In the genomic region with DNA sequence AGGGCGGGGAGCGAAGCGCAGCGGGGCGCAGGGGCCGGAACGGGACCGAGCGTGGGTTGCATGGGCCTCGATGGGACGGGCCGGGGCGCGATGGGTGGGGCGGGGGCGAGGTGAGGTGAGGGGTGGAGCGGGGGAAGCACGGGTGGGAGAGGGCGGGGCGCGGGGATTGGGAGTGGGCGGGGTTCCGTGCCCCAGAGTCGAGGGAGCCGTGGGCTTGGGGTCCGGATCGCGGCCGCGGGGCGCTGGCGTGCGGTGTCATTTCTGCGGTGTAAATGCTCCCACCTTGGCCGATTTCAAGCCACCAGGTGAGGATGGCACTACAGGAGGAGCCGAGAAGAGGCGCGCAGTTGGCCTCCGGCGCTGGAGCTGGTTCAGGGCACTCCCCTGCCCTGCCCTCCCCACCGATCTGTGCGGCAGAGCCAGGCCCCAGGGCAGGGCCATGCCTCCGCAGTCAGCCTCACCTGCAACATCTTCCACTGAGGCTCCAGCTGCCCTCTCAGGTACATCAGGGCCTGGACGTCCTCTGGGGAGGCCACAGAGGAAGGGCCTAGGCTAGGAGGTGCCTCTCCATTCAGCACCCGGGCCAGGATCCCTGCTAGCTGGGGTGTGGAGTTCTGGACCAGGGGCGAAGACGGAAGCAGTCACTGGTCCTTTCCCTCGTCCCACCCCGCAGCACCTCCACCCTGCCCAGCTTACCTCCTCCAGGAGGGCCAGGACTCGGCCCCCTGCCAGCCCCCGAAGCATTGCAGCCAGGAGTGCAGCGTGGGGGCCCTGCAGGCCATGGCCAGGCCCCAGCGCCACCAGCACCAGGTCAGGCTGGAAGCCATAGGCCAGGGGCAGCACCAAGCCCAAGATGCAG, we compare ENCODE assay signal across 7 cellular contexts. TPM values are rescaled to one million over a fixed set of nuclear protein-coding genes. Genes with fewer than 3 reads are reported as not detected.
DNase-seq lines count a peak whose midpoint lies in the region; ATAC-seq, FAIRE-seq and TF ChIP-seq lines count a peak whose summit lies in the region.

No MANE protein-coding gene starts in this region.

- DNase-seq in HCT116 (ENCODE audit: low read depth, low spot score) (no peak), esophagus squamous epithelium (lab: John Stamatoyannopoulos, UW) (no peak), pancreas (peak in 1 of 6 donors; percentile 67), NCI-H2227 treated with DMSO at 0.1 percent for 48 hours (lab: John Stamatoyannopoulos, UW) (no peak), amygdala (lab: John Stamatoyannopoulos, UW) (no peak)

- BruUV-seq in HCT116 (replicated peaks; lab: Mats Ljungman, UMichigan) = TSS peak; percentile 58

- no peaks in the 10 kb centered on the region for H3K27me3 ChIP-seq in HCT116 (ENCODE audit: insufficient read depth, low read length)
- no peaks in the 10 kb centered on the region for H3K27me3 ChIP-seq in esophagus squamous epithelium
- H3K27me3 ChIP-seq in pancreas = no peaks in the 10 kb centered on the region

- peaks cover 15% of the 10 kb centered on the region for H3K36me3 Mint-ChIP-seq in T-helper 1 cell treated with Interleukin-12 subunit alpha and Interleukin-12 subunit beta and Interleukin-4 antibody, amounts not matched to agents 30 μg/mL and 1 μg/mL, for 36 hours (ENCODE audit: low read depth)

- WGBS in esophagus squamous epithelium, 2 donors = 0% methylated on average over 1 to 12 of the region's 53 CpGs
- whole genome bisulfite sequencing in pancreas, 2 donors = 10 to 20% methylated on average over 31 to 53 of the region's 53 CpGs

- no peaks in the 10 kb centered on the region for H3K9me3 ChIP-seq in HCT116 (ENCODE audit: control insufficient read depth in 1 of 2, insufficient read depth in 1 of 2, low read depth in 1 of 2, low read length in 2 of 2)
- no peaks in the 10 kb centered on the region for H3K9me3 ChIP-seq in esophagus squamous epithelium
- H3K9me3 ChIP-seq in pancreas = no peaks in the 10 kb centered on the region

- peak overlapping the region; percentile 92 for H3K9ac ChIP-seq in HCT116 (ENCODE audit: low read length)

- H3K27ac ChIP-seq in HCT116 (ENCODE audit: low read depth, low read length) = peak overlapping the region; percentile 81
- peak overlapping the region; percentile 90 to 98 (median 96) for H3K27ac ChIP-seq in esophagus squamous epithelium
- H3K27ac ChIP-seq in pancreas = peak overlapping the region; percentile 78 to 91 (median 84)

- H3K27ac Mint-ChIP-seq in T-helper 1 cell treated with Interleukin-12 subunit alpha and Interleukin-12 subunit beta and Interleukin-4 antibody, amounts not matched to agents 30 μg/mL and 1 μg/mL, for 36 hours = peak overlapping the region; percentile 100

- POLR2A ChIA-PET in HCT116 (lab: Charles Lee) = no interaction called here

- CTCF ChIA-PET in HCT116 (lab: Charles Lee) = no interaction called here

- peaks cover 82% of the 10 kb centered on the region for H3K79me2 ChIP-seq in HCT116 (ENCODE audit: insufficient read depth, low read length)

- H3K4me1 ChIP-seq in HCT116 (ENCODE audit: control insufficient read depth in 1 of 2, insufficient read depth in 2 of 2, low read length in 2 of 2) (peaks cover 30 to 68% of the 10 kb centered on the region in 2 experiments), esophagus squamous epithelium (peaks cover 38 to 93% (median 59%) of the 10 kb centered on the region in 3 donors), pancreas (peaks cover 17 to 38% (median 24%) of the 10 kb centered on the region in 3 donors)

- peaks cover 26% of the 10 kb centered on the region for H3K4me1 Mint-ChIP-seq in T-helper 1 cell treated with Interleukin-12 subunit alpha and Interleukin-12 subunit beta and Interleukin-4 antibody, amounts not matched to agents 30 μg/mL and 1 μg/mL, for 36 hours (ENCODE audit: low read depth)

- H2AFZ ChIP-seq in HCT116 (ENCODE audit: low read depth, low read length, poor library complexity, severe bottlenecking) = no peak overlapping the region

- TF ChIP-seq CTCF in HCT116 (IDR thresholded peaks at IDR 0.05 in 2 of 3, conservative IDR thresholded peaks at IDR 0.05 in 1 of 3; ENCODE audit: borderline replicate concordance in 1 of 3, insufficient read depth in 1 of 3, low read depth in 2 of 3, low read length in 2 of 3) (no peak), esophagus squamous epithelium (IDR thresholded peaks at IDR 0.05) (no peak), pancreas (IDR thresholded peaks at IDR 0.05) (no peak)

- H3K4me3 ChIP-seq in HCT116 (replicated peaks in 1 of 2; ENCODE audit: low read depth in 1 of 2, low read length in 2 of 2) (peak overlapping the region; percentile 93 to 95), esophagus squamous epithelium (peak overlapping the region; percentile 69 to 97 (median 86)), pancreas (peak overlapping the region; percentile 70 to 96 (median 86))

- peak overlapping the region; percentile 100 for H3K4me3 Mint-ChIP-seq in T-helper 1 cell treated with Interleukin-12 subunit alpha and Interleukin-12 subunit beta and Interleukin-4 antibody, amounts not matched to agents 30 μg/mL and 1 μg/mL, for 36 hours

- H4K20me1 ChIP-seq in HCT116 (ENCODE audit: insufficient read depth) = no peaks in the 10 kb centered on the region

- H3K36me3 ChIP-seq in HCT116 (ENCODE audit: control insufficient read depth in 1 of 2, insufficient read depth in 2 of 2, low read length in 2 of 2) (peaks cover 0 to 18% of the 10 kb centered on the region in 2 experiments; a peak in 1 of 4 replicates), esophagus squamous epithelium (peaks cover 0 to 28% (median 8%) of the 10 kb centered on the region in 3 donors), pancreas (no peaks in the 10 kb centered on the region)

- TF ChIP-seq POLR2A in HCT116 (IDR thresholded peaks at IDR 0.05; ENCODE audit: borderline replicate concordance, extremely low read depth, insufficient read depth, insufficient read length) (no peak), esophagus squamous epithelium (IDR thresholded peaks at IDR 0.05) (no peak)

- no peaks in the 10 kb centered on the region for H3K9me2 ChIP-seq in HCT116 (ENCODE audit: insufficient read depth)

- intact Hi-C loops in HCT116 (cut with micrococcal nuclease) = no loop called here
- intact Hi-C loops in esophagus squamous epithelium (cut with DNase I) = loop anchor here (5.0 kb wide), 1 partner anchor 97 kb away; a partner anchor contains a TSS
- intact Hi-C loops in pancreas (cut with DNase I) = loop anchor here in 2 of 3 donors (5.0 to 10.0 kb wide), 2 partner anchors 259 to 262 kb away; a partner anchor contains a TSS

- ATAC-seq in HCT116 (peak; percentile 45), pancreas (peak; percentile 19 to 48 (median 24)), HG03025 (IDR thresholded peaks at IDR 0.05; ENCODE audit: low FRiP score, unreplicated experiment) (no peak)

- TF ChIP-seq RAD21 in HCT116 (IDR thresholded peaks at IDR 0.05; ENCODE audit: low read depth) = no peak

- no peaks in the 10 kb centered on the region for H3K27me3 Mint-ChIP-seq in T-helper 1 cell treated with Interleukin-12 subunit alpha and Interleukin-12 subunit beta and Interleukin-4 antibody, amounts not matched to agents 30 μg/mL and 1 μg/mL, for 36 hours (ENCODE audit: low read depth)

- H3K4me2 ChIP-seq in HCT116 (ENCODE audit: low read length) = peak overlapping the region; percentile 92

- no peak for FAIRE-seq in pancreas (lab: Jason Lieb, UNC)

- no peaks in the 10 kb centered on the region for H3K9me3 Mint-ChIP-seq in T-helper 1 cell treated with Interleukin-12 subunit alpha and Interleukin-12 subunit beta and Interleukin-4 antibody, amounts not matched to agents 30 μg/mL and 1 μg/mL, for 36 hours

- RAD21 ChIA-PET in HCT116 (lab: Charles Lee; ENCODE audit: low non-redundant PET in 1 of 2, low total read pairs in 2 of 2, uncharacterized antibody in 2 of 2, unreplicated experiment in 2 of 2) = no interaction called here

TF ChIP-seq in HCT116, 20 proteins besides CTCF, POLR2A, EP300 and RAD21 (continues in another document):
- TF ChIP-seq FOSL1 (IDR thresholded peaks at IDR 0.05; ENCODE audit: low read depth) (no peak), YY1 (IDR thresholded peaks at IDR 0.05; ENCODE audit: extremely low read depth, insufficient replicate concordance, low read depth, low read length) (no peak), JUND (IDR thresholded peaks at IDR 0.05) (peak; percentile 7; the same call in 1 of the 2 replicates), SIN3A (IDR thresholded peaks at IDR 0.05; ENCODE audit: low read depth) (no peak), SRF (IDR thresholded peaks at IDR 0.05; ENCODE audit: low read depth) (no peak), ZFX (IDR thresholded peaks at IDR 0.05) (peak; percentile 6; the same call in 1 of the 2 replicates)
- TF ChIP-seq, protein P1, sequence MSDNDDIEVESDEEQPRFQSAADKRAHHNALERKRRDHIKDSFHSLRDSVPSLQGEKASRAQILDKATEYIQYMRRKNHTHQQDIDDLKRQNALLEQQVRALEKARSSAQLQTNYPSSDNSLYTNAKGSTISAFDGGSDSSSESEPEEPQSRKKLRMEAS (IDR thresholded peaks at IDR 0.05) = no peak

RNA-seq across cellular contexts. Expression of a gene that starts 0.6 kb away (rescaled TPM):
- total RNA-seq in HCT116 (2021; ENCODE audit: unreplicated experiment) (38.6 TPM), esophagus squamous epithelium (10 to 100 TPM; 20.3 to 44.3 (median 32.2) TPM), pancreas (10 to 100 TPM; 19.2 to 36.7 (median 26.8) TPM)
- 27.0 and 29.9 TPM in 2 replicates for polyA plus RNA-seq in HCT116 (2012)
- 100 to 1,000 TPM; 109 to 139 TPM for polyA plus RNA-seq in pancreas

RNA-seq across cellular contexts. Expression of a gene that starts 5.6 kb away (rescaled TPM):
- total RNA-seq in HCT116 (2021; ENCODE audit: unreplicated experiment) (67.5 TPM), esophagus squamous epithelium (10 to 100 TPM; 18.2 to 46.3 (median 35.6) TPM), pancreas (10 to 100 TPM; 17.0 to 40.7 (median 19.1) TPM)
- 45.5 and 52.0 TPM in 2 replicates for polyA plus RNA-seq in HCT116 (2012)
- polyA plus RNA-seq in pancreas = 10 to 100 TPM; 67.7 to 78.3 TPM

RNA-seq across cellular contexts. Expression of a gene that starts 16.0 kb away (rescaled TPM):
- 86.7 TPM for total RNA-seq in HCT116 (2021; ENCODE audit: unreplicated experiment)
- polyA plus RNA-seq in HCT116 (2012) = 61.5 and 61.8 TPM in 2 replicates
- 1 to 10 TPM in 3 of 4 donors, under 1 TPM in 1; 0.19 to 6.9 (median 2.3) TPM for total RNA-seq in esophagus squamous epithelium
- 1 to 10 TPM in 5 of 6 donors, under 1 TPM in 1; 0.88 to 3.8 (median 1.6) TPM for total RNA-seq in pancreas
- 10 to 100 TPM in 1 of 2 donors, 1 to 10 TPM in 1; 6.9 to 19.2 TPM for polyA plus RNA-seq in pancreas

RNA-seq across cellular contexts. Expression of a gene that starts 24.7 kb away (rescaled TPM):
- total RNA-seq in HCT116 (2021; ENCODE audit: unreplicated experiment) (19.3 TPM), esophagus squamous epithelium (1 to 10 TPM; 2.4 to 5.7 (median 3.5) TPM), pancreas (1 to 10 TPM; 1.3 to 3.7 (median 2.3) TPM)
- 15.7 and 17.2 TPM in 2 replicates for polyA plus RNA-seq in HCT116 (2012)
- polyA plus RNA-seq in pancreas = 10 to 100 TPM; 13.2 to 22.2 TPM

RNA-seq across cellular contexts. Expression of a gene that starts 44.6 kb away (rescaled TPM):
- 29.6 TPM for total RNA-seq in HCT116 (2021; ENCODE audit: unreplicated experiment)
- 27.2 and 30.6 TPM in 2 replicates for polyA plus RNA-seq in HCT116 (2012)
- total RNA-seq in esophagus squamous epithelium = 10 to 100 TPM; 23.9 to 36.3 (median 27.0) TPM
- total RNA-seq in pancreas = 10 to 100 TPM; 11.6 to 17.8 (median 13.0) TPM
- polyA plus RNA-seq in pancreas = 10 to 100 TPM; 78.2 to 79.8 TPM

Comparison
In these comparisons a context has a peak if more than half of its experiments do, and no peak if none do; other contexts are left out.
1. RNA of a gene that starts 16.0 kb away (total RNA-seq): 86.7 TPM in HCT116 (single experiment); 0.19 to 6.9 TPM in esophagus squamous epithelium and 0.88 to 3.8 TPM in pancreas; every median in the first group is over 10 times any median in the second.
2. Peak in every context shown above with its lines, with median percentiles within 50 percentile points of each other: H3K27ac ChIP-seq and H3K4me3 ChIP-seq.